In the genomic region with DNA sequence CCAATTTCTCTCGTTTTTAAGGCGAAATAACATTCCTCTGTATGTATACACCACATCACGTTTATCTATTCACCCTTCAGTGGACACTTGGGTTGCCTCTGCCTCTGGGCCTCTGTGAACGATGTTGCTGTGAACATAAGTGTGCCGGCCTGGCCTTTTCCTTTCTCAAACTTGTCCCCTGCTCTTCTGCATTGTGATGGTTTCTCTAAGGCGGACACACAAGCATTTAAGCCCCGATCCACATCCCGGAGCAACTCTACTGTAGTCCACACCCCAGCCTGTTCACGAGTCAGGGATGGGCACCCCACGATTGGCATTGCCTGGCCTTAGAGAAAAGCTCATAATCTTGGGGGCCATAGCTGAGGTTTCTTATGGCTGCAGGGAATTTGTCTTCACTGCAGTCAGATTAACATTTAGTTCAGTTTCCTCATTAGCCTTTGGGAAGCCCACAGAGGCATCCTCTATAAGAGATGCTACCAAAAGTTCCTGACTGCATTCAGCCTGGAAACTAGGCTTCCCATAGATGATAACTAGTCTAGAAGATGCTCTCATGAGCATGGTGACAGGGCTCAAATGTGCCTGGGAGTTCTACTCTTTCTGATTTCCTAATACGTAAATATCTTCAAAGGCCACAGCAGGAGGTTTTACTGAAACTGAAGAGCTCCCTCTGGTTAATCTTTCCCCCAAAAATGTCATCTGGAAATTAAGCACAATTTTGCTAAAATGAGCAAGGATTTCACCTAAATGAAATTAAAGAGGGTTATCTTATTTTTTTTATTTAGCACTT, we compare ENCODE assay signal across 10 cellular contexts. TPM values are rescaled to one million over a fixed set of nuclear protein-coding genes. Genes with fewer than 3 reads are reported as not detected.
DNase-seq lines count a peak whose midpoint lies in the region; ATAC-seq and TF ChIP-seq lines count a peak whose summit lies in the region.
"Had no signal": no experiment of that assay in that cellular context is flagged by ENCODE, and none has a peak within 500 bp of the region (broad histone marks: within the 10 kb centered on the region; RNA-seq: fewer than 3 reads in every experiment).

No MANE protein-coding gene starts in this region.

- no peak for ATAC-seq in heart right ventricle
- ATAC-seq in Right ventricle myocardium superior (ENCODE audit: poor library complexity), result no peak
- no peak for ATAC-seq in activated T-cell treated with anti-CD3 and anti-CD28 coated beads, Interleukin-2, amount 50 U/mL, for 72 hours (replicated peaks in 1 of 2)
- no peak for ATAC-seq in lower lobe of right lung
- ATAC-seq in upper lobe of right lung, result no peak
- no peak for ATAC-seq in HG02973 (IDR thresholded peaks at IDR 0.05; ENCODE audit: unreplicated experiment)
- no peak for ATAC-seq in GM19023 (IDR thresholded peaks at IDR 0.05; ENCODE audit: unreplicated experiment)

- H3K36me3 ChIP-seq in heart right ventricle (no peaks in the 10 kb centered on the region), lower lobe of right lung (no peaks in the 10 kb centered on the region), upper lobe of right lung (no peaks in the 10 kb centered on the region)

- H3K4me3 ChIP-seq in heart right ventricle (peak overlapping the region in 4 of 10 donors; percentile 5 to 58 (median 20)), lower lobe of right lung (peak overlapping the region; percentile 28), upper lobe of right lung (peak overlapping the region; percentile 28)

- peaks cover 79% of the 10 kb centered on the region for H3K4me1 Mint-ChIP-seq in activated T-cell treated with anti-CD3 and anti-CD28 coated beads, Interleukin-2, amount 50 U/mL, for 72 hours (ENCODE audit: low read depth)

- H3K27ac ChIP-seq in heart right ventricle (peak overlapping the region in 8 of 10 donors; percentile 42 to 94 (median 77)), lower lobe of right lung (peak overlapping the region; percentile 90), upper lobe of right lung (peak overlapping the region; percentile 84)

- H3K9me3 Mint-ChIP-seq in activated T-cell treated with anti-CD3 and anti-CD28 coated beads, Interleukin-2, amount 50 U/mL, for 72 hours, result no peaks in the 10 kb centered on the region

- peaks cover 0 to 10% (median 0%) of the 10 kb centered on the region in 7 donors for H3K27me3 ChIP-seq in heart right ventricle
- no peaks in the 10 kb centered on the region for H3K27me3 ChIP-seq in lower lobe of right lung (ENCODE audit: low read depth)
- H3K27me3 ChIP-seq in upper lobe of right lung, result no peaks in the 10 kb centered on the region

- H3K36me3 Mint-ChIP-seq in activated T-cell treated with anti-CD3 and anti-CD28 coated beads, Interleukin-2, amount 50 U/mL, for 72 hours (ENCODE audit: insufficient read depth in 2 of 2), result peaks cover 41 to 42% of the 10 kb centered on the region in 2 donors

- H3K4me1 ChIP-seq in heart right ventricle, result peaks cover 0 to 54% (median 28%) of the 10 kb centered on the region in 9 donors
- peaks cover 37% of the 10 kb centered on the region for H3K4me1 ChIP-seq in lower lobe of right lung
- peaks cover 29% of the 10 kb centered on the region for H3K4me1 ChIP-seq in upper lobe of right lung

- H3K27me3 Mint-ChIP-seq in activated T-cell treated with anti-CD3 and anti-CD28 coated beads, Interleukin-2, amount 50 U/mL, for 72 hours (ENCODE audit: low read depth), result no peaks in the 10 kb centered on the region

- H3K27ac Mint-ChIP-seq in activated T-cell treated with anti-CD3 and anti-CD28 coated beads, Interleukin-2, amount 50 U/mL, for 72 hours, result peak overlapping the region; percentile 98

- peak overlapping the region; percentile 93 to 97 for H3K4me3 Mint-ChIP-seq in activated T-cell treated with anti-CD3 and anti-CD28 coated beads, Interleukin-2, amount 50 U/mL, for 72 hours

- no peak for TF ChIP-seq CTCF in heart right ventricle (IDR thresholded peaks at IDR 0.05)
- TF ChIP-seq CTCF in lower lobe of right lung (IDR thresholded peaks at IDR 0.05), result no peak
- no peak for TF ChIP-seq CTCF in upper lobe of right lung (IDR thresholded peaks at IDR 0.05)

- WGBS in heart right ventricle, 2 donors, result 87 to 95% methylated on average over 11 of the region's 11 CpGs

- DNase-seq in heart right ventricle (no peak), Right ventricle myocardium superior (no peak), lower lobe of right lung (no peak), upper lobe of right lung (no peak), GM03348 (ENCODE audit: low spot score) (no peak)
- no peak for DNase-seq in activated T-cell treated with anti-CD3 and anti-CD28 coated beads, Interleukin-2, amount 50 U/mL, for 72 hours
- DNase-seq: NCI-H187 treated with DMSO at 0.1 percent for 48 hours had no signal

- H3K9me3 ChIP-seq in heart right ventricle (no peaks in the 10 kb centered on the region), lower lobe of right lung (no peaks in the 10 kb centered on the region), upper lobe of right lung (no peaks in the 10 kb centered on the region)

- intact Hi-C loops in heart right ventricle (cut with DNase I) (no loop called here), Right ventricle myocardium superior (cut with DNase I) (no loop called here), lower lobe of right lung (cut with DNase I) (no loop called here), upper lobe of right lung (cut with DNase I) (no loop called here)

RNA-seq across cellular contexts. Expression of a gene that starts 0.8 kb away (rescaled TPM):
- total RNA-seq in heart right ventricle (1 to 10 TPM in 1 of 10 donors, under 1 TPM in 9; 0.14 to 1.2 (median 0.31) TPM), Right ventricle myocardium superior (0.51 TPM), lower lobe of right lung (2.6 TPM), upper lobe of right lung (2.1 TPM)
- polyA plus RNA-seq in heart right ventricle, result under 1 TPM; 0.19 to 0.95 TPM
- total RNA-seq in activated T-cell treated with anti-CD3 and anti-CD28 coated beads, Interleukin-2, amount 50 U/mL, for 72 hours, result 100 to 1,000 TPM; 106 to 170 TPM
- total RNA-seq: SK-MEL-5 had no signal

Comparison
In these comparisons a context has a peak if more than half of its experiments do, and no peak if none do; other contexts are left out.
1. RNA of a gene that starts 0.8 kb away (total RNA-seq): 106 to 170 TPM in activated T-cell treated with anti-CD3 and anti-CD28 coated beads, Interleukin-2, amount 50 U/mL, for 72 hours; 2.6 TPM in lower lobe of right lung (single experiment), 2.1 TPM in upper lobe of right lung (single experiment), 0.51 TPM in Right ventricle myocardium superior (single experiment) and 0.14 to 1.2 TPM in heart right ventricle; every median in the first group is over 10 times any median in the second.
2. Peak in every context shown above with its lines, with median percentiles within 50 percentile points of each other: H3K27ac ChIP-seq.